ENCODE assay signal across 1 cellular context in the genomic region with DNA sequence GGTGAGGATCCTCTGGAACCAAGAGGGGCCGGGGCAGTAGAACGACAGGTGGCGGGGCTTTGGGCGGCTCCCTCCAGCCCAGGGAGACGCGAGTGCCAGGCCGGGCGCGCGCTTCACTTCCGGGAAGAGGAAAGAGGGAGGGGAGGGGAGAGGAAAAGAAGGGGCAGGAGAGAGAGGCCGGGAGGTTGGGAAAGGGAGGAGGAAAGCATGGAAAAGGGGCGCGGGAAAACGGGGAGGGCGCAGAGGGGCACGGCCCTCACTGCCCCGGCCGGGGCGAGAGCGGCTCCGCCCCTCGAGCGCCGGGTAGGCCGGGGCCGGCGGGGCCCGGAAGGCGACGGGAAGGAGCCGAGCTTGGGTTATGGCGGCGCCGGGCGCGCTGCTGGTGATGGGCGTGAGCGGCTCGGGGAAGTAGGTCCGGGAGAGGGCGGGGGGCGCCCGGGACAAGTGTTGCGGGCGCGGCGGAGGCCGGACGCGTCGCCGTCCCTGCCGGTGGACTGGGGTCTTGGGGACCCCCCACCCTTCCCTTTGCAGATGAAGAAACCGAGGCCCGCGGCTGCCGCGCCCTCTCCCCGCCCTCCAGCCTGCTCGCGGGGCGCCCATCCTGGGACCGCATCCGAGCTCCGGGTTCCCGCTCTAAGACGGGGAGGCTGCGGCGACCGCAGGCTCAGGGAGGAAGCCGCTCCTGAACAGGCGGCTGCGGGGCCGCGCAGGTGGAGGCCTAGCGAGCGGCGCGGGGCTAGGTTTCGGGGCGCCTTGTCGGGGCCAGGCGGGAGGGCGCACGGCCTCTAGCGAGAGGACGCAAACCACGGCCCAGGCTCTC.
TF ChIP-seq lines count a peak whose summit lies in the region.

IDNK (plus strand) TSS at position 330 of the 820 bp plus-strand sequence; CDS start at position 359, 29 bp downstream.

TF ChIP-seq in K562, 482 proteins besides CTCF, POLR2A, EP300 and RAD21 (continued from another document and continues in another):
- TF ChIP-seq ZBTB11 (CRISPR knock-in tag; IDR thresholded peaks at IDR 0.05) = no peak
- TF ChIP-seq, protein P1, sequence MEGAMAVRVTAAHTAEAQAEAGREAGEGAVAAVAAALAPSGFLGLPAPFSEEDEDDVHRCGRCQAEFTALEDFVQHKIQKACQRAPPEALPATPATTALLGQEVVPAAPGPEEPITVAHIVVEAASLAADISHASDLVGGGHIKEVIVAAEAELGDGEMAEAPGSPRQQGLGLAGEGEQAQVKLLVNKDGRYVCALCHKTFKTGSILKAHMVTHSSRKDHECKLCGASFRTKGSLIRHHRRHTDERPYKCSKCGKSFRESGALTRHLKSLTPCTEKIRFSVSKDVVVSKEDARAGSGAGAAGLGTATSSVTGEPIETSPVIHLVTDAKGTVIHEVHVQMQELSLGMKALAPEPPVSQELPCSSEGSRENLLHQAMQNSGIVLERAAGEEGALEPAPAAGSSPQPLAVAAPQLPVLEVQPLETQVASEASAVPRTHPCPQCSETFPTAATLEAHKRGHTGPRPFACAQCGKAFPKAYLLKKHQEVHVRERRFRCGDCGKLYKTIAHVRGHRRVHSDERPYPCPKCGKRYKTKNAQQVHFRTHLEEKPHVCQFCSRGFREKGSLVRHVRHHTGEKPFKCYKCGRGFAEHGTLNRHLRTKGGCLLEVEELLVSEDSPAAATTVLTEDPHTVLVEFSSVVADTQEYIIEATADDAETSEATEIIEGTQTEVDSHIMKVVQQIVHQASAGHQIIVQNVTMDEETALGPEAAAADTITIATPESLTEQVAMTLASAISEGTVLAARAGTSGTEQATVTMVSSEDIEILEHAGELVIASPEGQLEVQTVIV (CRISPR knock-in tag; IDR thresholded peaks at IDR 0.05; ENCODE audit: borderline replicate concordance) = no peak
- TF ChIP-seq PHF8 (IDR thresholded peaks at IDR 0.05; ENCODE audit: borderline replicate concordance, low read length) = peak; percentile 65; the same call in 1 of the 2 replicates
- no peak for TF ChIP-seq PURB (CRISPR knock-in tag; IDR thresholded peaks at IDR 0.05; ENCODE audit: low read depth)
- TF ChIP-seq ZNF398 (CRISPR knock-in tag; IDR thresholded peaks at IDR 0.05) = no peak
- no peak for TF ChIP-seq MCM7 (IDR thresholded peaks at IDR 0.05)
- no peak for TF ChIP-seq MBD2 (IDR thresholded peaks at IDR 0.05; ENCODE audit: borderline replicate concordance, low read depth)
- no peak for TF ChIP-seq ZNF584 (CRISPR knock-in tag; IDR thresholded peaks at IDR 0.05; ENCODE audit: low read depth)
- TF ChIP-seq RCOR1 (IDR thresholded peaks at IDR 0.05; ENCODE audit: borderline replicate concordance in 1 of 2, low read depth in 2 of 2, low read length in 2 of 2) = no peak
- no peak for TF ChIP-seq RERE (CRISPR knock-in tag; IDR thresholded peaks at IDR 0.05; ENCODE audit: borderline replicate concordance)
- no peak for TF ChIP-seq ZNF668 (CRISPR knock-in tag; IDR thresholded peaks at IDR 0.05)
- TF ChIP-seq CHCHD3 (CRISPR knock-in tag; IDR thresholded peaks at IDR 0.05) = no peak
- TF ChIP-seq ZNF592 (IDR thresholded peaks at IDR 0.05) = no peak
- TF ChIP-seq, protein P2, sequence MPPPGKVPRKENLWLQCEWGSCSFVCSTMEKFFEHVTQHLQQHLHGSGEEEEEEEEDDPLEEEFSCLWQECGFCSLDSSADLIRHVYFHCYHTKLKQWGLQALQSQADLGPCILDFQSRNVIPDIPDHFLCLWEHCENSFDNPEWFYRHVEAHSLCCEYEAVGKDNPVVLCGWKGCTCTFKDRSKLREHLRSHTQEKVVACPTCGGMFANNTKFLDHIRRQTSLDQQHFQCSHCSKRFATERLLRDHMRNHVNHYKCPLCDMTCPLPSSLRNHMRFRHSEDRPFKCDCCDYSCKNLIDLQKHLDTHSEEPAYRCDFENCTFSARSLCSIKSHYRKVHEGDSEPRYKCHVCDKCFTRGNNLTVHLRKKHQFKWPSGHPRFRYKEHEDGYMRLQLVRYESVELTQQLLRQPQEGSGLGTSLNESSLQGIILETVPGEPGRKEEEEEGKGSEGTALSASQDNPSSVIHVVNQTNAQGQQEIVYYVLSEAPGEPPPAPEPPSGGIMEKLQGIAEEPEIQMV (tag; conservative IDR thresholded peaks at IDR 0.05; ENCODE audit: low read depth) = no peak
